Comparison of ENCODE assay signal across 28 cellular contexts in the genomic region with DNA sequence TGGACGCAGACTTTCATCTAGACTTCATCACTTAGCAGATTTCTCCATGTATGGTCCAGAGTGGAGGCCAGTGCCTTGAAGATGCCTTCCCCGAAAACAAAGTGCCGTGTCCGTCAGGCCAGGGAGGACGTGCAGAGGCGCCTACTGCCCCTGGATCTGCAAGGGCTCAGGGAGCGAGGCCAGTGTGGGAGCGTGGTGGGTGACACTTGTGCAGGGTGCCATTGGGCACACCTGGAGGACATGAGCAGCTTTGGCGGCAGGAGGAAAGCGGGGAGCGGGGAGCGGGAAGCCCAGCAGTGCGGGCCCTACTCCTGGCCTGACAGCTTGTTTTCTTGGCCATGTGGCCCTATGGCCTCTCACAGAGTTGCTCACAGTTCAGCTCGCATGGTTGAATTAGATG.
"Had no signal": no experiment of that assay in that cellular context is flagged by ENCODE, and none has a peak within 500 bp of the region (broad histone marks: within the 10 kb centered on the region; RNA-seq: fewer than 3 reads in every experiment).

No MANE protein-coding gene starts in this region.

- H3K4me1 Mint-ChIP-seq: stimulated activated memory B cell treated with anti-CD40 and anti-IgM and Interleukin-4, amounts not matched to agents 10 μg/mL and 1 μg/mL and 100 μg/mL, for 72 hours; stimulated activated naive B cell treated with anti-CD40 and anti-IgM and Interleukin-4, amounts not matched to agents 10 μg/mL and 1 μg/mL and 100 μg/mL, for 72 hours; stimulated activated naive CD8-positive, alpha-beta T cell treated with anti-CD3 and anti-CD28 coated beads, Interleukin-15, amount 100 ng/mL, for 72 hours had no signal

- H3K9me3 Mint-ChIP-seq: stimulated activated effector memory CD8-positive, alpha-beta T cell treated with anti-CD3 and anti-CD28 coated beads, Interleukin-12 subunit alpha, Interleukin-12 subunit beta, amount 100 ng/mL, for 72 hours; stimulated activated memory B cell treated with anti-CD40 and anti-IgM and Interleukin-4, amounts not matched to agents 10 μg/mL and 1 μg/mL and 100 μg/mL, for 72 hours; stimulated activated naive B cell treated with anti-CD40 and anti-IgM and Interleukin-4, amounts not matched to agents 10 μg/mL and 1 μg/mL and 100 μg/mL, for 72 hours; stimulated activated naive CD8-positive, alpha-beta T cell treated with anti-CD3 and anti-CD28 coated beads, Interleukin-15, amount 100 ng/mL, for 72 hours; stimulated activated naive CD8-positive, alpha-beta T cell treated with anti-CD3 and anti-CD28 coated beads, Interleukin-15, Interleukin-2, amounts not matched to agents 100 ng/mL and 50 ng/mL, for 24 hours; type B pancreatic cell had no signal

- H3K9me3 ChIP-seq: stomach, suprapubic skin, testis, thoracic aorta, thyroid gland, tibial artery, tibial nerve, transverse colon, upper lobe of left lung, upper lobe of right lung, uterus, vagina had no signal

- H3K27me3 Mint-ChIP-seq: stimulated activated memory B cell treated with anti-CD40 and anti-IgM and Interleukin-4, amounts not matched to agents 10 μg/mL and 1 μg/mL and 100 μg/mL, for 72 hours; stimulated activated naive B cell treated with anti-CD40 and anti-IgM and Interleukin-4, amounts not matched to agents 10 μg/mL and 1 μg/mL and 100 μg/mL, for 72 hours; stimulated activated naive CD8-positive, alpha-beta T cell treated with anti-CD3 and anti-CD28 coated beads, Interleukin-15, amount 100 ng/mL, for 72 hours; stimulated activated naive CD8-positive, alpha-beta T cell treated with anti-CD3 and anti-CD28 coated beads, Interleukin-15, Interleukin-2, amounts not matched to agents 100 ng/mL and 50 ng/mL, for 24 hours; type B pancreatic cell had no signal

- H3K4me1 ChIP-seq: suprapubic skin, thyroid gland, tibial artery, tibial nerve, transverse colon, upper lobe of left lung, upper lobe of right lung, uterus, vagina had no signal

- H3K36me3 Mint-ChIP-seq: stimulated activated effector memory CD8-positive, alpha-beta T cell treated with anti-CD3 and anti-CD28 coated beads, Interleukin-12 subunit alpha, Interleukin-12 subunit beta, amount 100 ng/mL, for 72 hours had no signal

- H3K27ac Mint-ChIP-seq: stimulated activated effector memory CD8-positive, alpha-beta T cell treated with anti-CD3 and anti-CD28 coated beads, Interleukin-12 subunit alpha, Interleukin-12 subunit beta, amount 100 ng/mL, for 72 hours; stimulated activated memory B cell treated with anti-CD40 and anti-IgM and Interleukin-4, amounts not matched to agents 10 μg/mL and 1 μg/mL and 100 μg/mL, for 72 hours; stimulated activated naive B cell treated with anti-CD40 and anti-IgM and Interleukin-4, amounts not matched to agents 10 μg/mL and 1 μg/mL and 100 μg/mL, for 72 hours; stimulated activated naive CD8-positive, alpha-beta T cell treated with anti-CD3 and anti-CD28 coated beads, Interleukin-15, amount 100 ng/mL, for 72 hours; stimulated activated naive CD8-positive, alpha-beta T cell treated with anti-CD3 and anti-CD28 coated beads, Interleukin-15, Interleukin-2, amounts not matched to agents 100 ng/mL and 50 ng/mL, for 24 hours; type B pancreatic cell had no signal

- ATAC-seq: stimulated activated effector memory CD8-positive, alpha-beta T cell treated with anti-CD3 and anti-CD28 coated beads, Interleukin-12 subunit alpha, Interleukin-12 subunit beta, amount 100 ng/mL, for 72 hours; stimulated activated memory B cell treated with anti-CD40 and anti-IgM and Interleukin-4, amounts not matched to agents 10 μg/mL and 1 μg/mL and 100 μg/mL, for 72 hours; stimulated activated naive B cell treated with anti-CD40 and anti-IgM and Interleukin-4, amounts not matched to agents 10 μg/mL and 1 μg/mL and 100 μg/mL, for 72 hours; stimulated activated naive CD8-positive, alpha-beta T cell treated with anti-CD3 and anti-CD28 coated beads, Interleukin-15, amount 100 ng/mL, for 72 hours; stimulated activated naive CD8-positive, alpha-beta T cell treated with anti-CD3 and anti-CD28 coated beads, Interleukin-15, Interleukin-2, amounts not matched to agents 100 U/mL and 50 U/mL, for 24 hours; upper lobe of right lung had no signal

- DNase-seq: stimulated activated CD4-positive, alpha-beta T cell treated with anti-CD3 and anti-CD28 coated beads, Interleukin-2, amount 100 ng/mL, for 48 hours; stimulated activated CD4-positive, alpha-beta T cell treated with anti-CD3 and anti-CD28 coated beads, Interleukin-4, amount 100 ng/mL, for 1 hour; stimulated activated CD4-positive, alpha-beta T cell treated with anti-CD3 and anti-CD28 coated beads, Interleukin-4, amount 100 ng/mL, for 24 hours; stimulated activated CD4-positive, alpha-beta T cell treated with anti-CD3 and anti-CD28 coated beads, Interleukin-4, amount 100 ng/mL, for 4 hours; stimulated activated CD8-positive, alpha-beta memory T cell treated with anti-CD3 and anti-CD28 coated beads, Interleukin-4, amount 100 ng/mL, for 48 hours; stimulated activated naive B cell treated with anti-CD40 and anti-IgM and Interleukin-4, amounts not matched to agents 10 μg/mL and 1 μg/mL and 100 μg/mL, for 72 hours; stimulated activated naive CD4-positive, alpha-beta T cell; stimulated activated naive CD4-positive, alpha-beta T cell treated with Interleukin-2 at 50 U/mL for 16 hours; stimulated activated naive CD8-positive, alpha-beta T cell treated with anti-CD3 and anti-CD28 coated beads, Interleukin-15, amount 100 ng/mL, for 72 hours; stimulated activated naive CD8-positive, alpha-beta T cell treated with anti-CD3 and anti-CD28 coated beads, Interleukin-15, Interleukin-2, amounts not matched to agents 100 U/mL and 50 U/mL, for 24 hours; stomach; substantia nigra; testis; thyroid gland; tibial artery; transverse colon; trophoblast cell; upper lobe of left lung; upper lobe of right lung; uterus had no signal

- H3K27ac ChIP-seq: suprapubic skin, thoracic aorta, thyroid gland, tibial artery, tibial nerve, transverse colon, upper lobe of left lung, upper lobe of right lung, uterus, vagina had no signal

- H3K4me3 ChIP-seq: stomach, suprapubic skin, testis, thoracic aorta, thyroid gland, tibial artery, tibial nerve, transverse colon, upper lobe of left lung, upper lobe of right lung, uterus, vagina had no signal

- H3K4me3 Mint-ChIP-seq: stimulated activated effector memory CD8-positive, alpha-beta T cell treated with anti-CD3 and anti-CD28 coated beads, Interleukin-12 subunit alpha, Interleukin-12 subunit beta, amount 100 ng/mL, for 72 hours; stimulated activated memory B cell treated with anti-CD40 and anti-IgM and Interleukin-4, amounts not matched to agents 10 μg/mL and 1 μg/mL and 100 μg/mL, for 72 hours; stimulated activated naive B cell treated with anti-CD40 and anti-IgM and Interleukin-4, amounts not matched to agents 10 μg/mL and 1 μg/mL and 100 μg/mL, for 72 hours; stimulated activated naive CD8-positive, alpha-beta T cell treated with anti-CD3 and anti-CD28 coated beads, Interleukin-15, amount 100 ng/mL, for 72 hours; stimulated activated naive CD8-positive, alpha-beta T cell treated with anti-CD3 and anti-CD28 coated beads, Interleukin-15, Interleukin-2, amounts not matched to agents 100 ng/mL and 50 ng/mL, for 24 hours; type B pancreatic cell had no signal

- H3K36me3 ChIP-seq: transverse colon, uterus had no signal

- H3K27me3 ChIP-seq: stomach, suprapubic skin, testis, thyroid gland, tibial artery, tibial nerve, transverse colon, upper lobe of left lung, upper lobe of right lung, uterus, vagina had no signal
